13 cellular contexts compared by ENCODE assay signal in genomic region chr22:19066531-19067271, GRCh38. TPM values are rescaled to one million over a fixed set of nuclear protein-coding genes. Genes with fewer than 3 reads are reported as not detected.
DNase-seq lines count a peak whose midpoint lies in the region; ATAC-seq and TF ChIP-seq lines count a peak whose summit lies in the region.
"Had no signal": no experiment of that assay in that cellular context is flagged by ENCODE, and none has a peak within 500 bp of the region (broad histone marks: within the 10 kb centered on the region; RNA-seq: fewer than 3 reads in every experiment).

No MANE protein-coding gene starts in this region.

- intact Hi-C loops in psoas muscle (cut with DNase I) = loop anchor here in 1 of 2 donors (5.0 to 10.0 kb wide), 2 partner anchors 36 to 52 kb away; no protein-coding TSS in a partner anchor

- H3K9me3 ChIP-seq in psoas muscle = no peaks in the 10 kb centered on the region

- no peak for TF ChIP-seq CTCF in psoas muscle (IDR thresholded peaks at IDR 0.05)

- peaks cover 0 to 94% of the 10 kb centered on the region in 2 donors for H3K36me3 ChIP-seq in psoas muscle (ENCODE audit: insufficient read depth in 1 of 2, low read depth in 1 of 2)

- DNase-seq in GM04503 (ENCODE audit: low read depth) = peak; percentile 34
- peak; percentile 34 for DNase-seq in fibroblast of peridontal ligament (ENCODE audit: extremely low read depth)
- DNase-seq in psoas muscle = peak; percentile 42 to 72
- no peak for DNase-seq in activated effector memory CD4-positive, alpha-beta T cell treated with anti-CD3 and anti-CD28 coated beads, Interleukin-2, amount 50 U/mL, for 16 hours
- no peak for DNase-seq in NOMO-1 treated with DMSO at 0.1 percent for 48 hours (lab: John Stamatoyannopoulos, UW; ENCODE audit: unreplicated experiment)
- no peak for DNase-seq in SK-N-DZ (ENCODE audit: low spot score)
- DNase-seq: activated T-cell treated with anti-CD3 and anti-CD28 coated beads, Interleukin-2, amount 50 U/mL, for 24 hours; Calu3; mesendoderm; SHP77; stimulated activated CD4-positive, alpha-beta T cell treated with anti-CD3 and anti-CD28 coated beads, Interleukin-4, amount 100 ng/mL, for 4 hours had no signal

- 90 to 96% (median 93%) methylated on average over 11 of the region's 11 CpGs for WGBS in psoas muscle, 3 donors

- ATAC-seq in SK-N-SH treated with all-trans-retinoic acid at 6 μM for 48 hours (peak; percentile 98), psoas muscle (peak; percentile 84 to 93 (median 90)), HG02970 (IDR thresholded peaks at IDR 0.05; ENCODE audit: low FRiP score, unreplicated experiment) (no peak)

- no peak overlapping the region for H3K4me3 ChIP-seq in psoas muscle

- H3K4me1 ChIP-seq in psoas muscle = peaks cover 13% of the 10 kb centered on the region

- peak overlapping the region; percentile 60 for H3K27ac ChIP-seq in psoas muscle

- no peaks in the 10 kb centered on the region for H3K27me3 ChIP-seq in psoas muscle (ENCODE audit: insufficient read depth in 3 of 3, low read length in 2 of 3)

TF ChIP-seq in SK-N-SH treated with all-trans-retinoic acid at 6 μM for 48 hours, 23 proteins besides CTCF, POLR2A, EP300 and RAD21:
- TF ChIP-seq CREB5 (CRISPR knock-in tag; IDR thresholded peaks at IDR 0.05; ENCODE audit: low read depth) = no peak
- TF ChIP-seq, protein P1, sequence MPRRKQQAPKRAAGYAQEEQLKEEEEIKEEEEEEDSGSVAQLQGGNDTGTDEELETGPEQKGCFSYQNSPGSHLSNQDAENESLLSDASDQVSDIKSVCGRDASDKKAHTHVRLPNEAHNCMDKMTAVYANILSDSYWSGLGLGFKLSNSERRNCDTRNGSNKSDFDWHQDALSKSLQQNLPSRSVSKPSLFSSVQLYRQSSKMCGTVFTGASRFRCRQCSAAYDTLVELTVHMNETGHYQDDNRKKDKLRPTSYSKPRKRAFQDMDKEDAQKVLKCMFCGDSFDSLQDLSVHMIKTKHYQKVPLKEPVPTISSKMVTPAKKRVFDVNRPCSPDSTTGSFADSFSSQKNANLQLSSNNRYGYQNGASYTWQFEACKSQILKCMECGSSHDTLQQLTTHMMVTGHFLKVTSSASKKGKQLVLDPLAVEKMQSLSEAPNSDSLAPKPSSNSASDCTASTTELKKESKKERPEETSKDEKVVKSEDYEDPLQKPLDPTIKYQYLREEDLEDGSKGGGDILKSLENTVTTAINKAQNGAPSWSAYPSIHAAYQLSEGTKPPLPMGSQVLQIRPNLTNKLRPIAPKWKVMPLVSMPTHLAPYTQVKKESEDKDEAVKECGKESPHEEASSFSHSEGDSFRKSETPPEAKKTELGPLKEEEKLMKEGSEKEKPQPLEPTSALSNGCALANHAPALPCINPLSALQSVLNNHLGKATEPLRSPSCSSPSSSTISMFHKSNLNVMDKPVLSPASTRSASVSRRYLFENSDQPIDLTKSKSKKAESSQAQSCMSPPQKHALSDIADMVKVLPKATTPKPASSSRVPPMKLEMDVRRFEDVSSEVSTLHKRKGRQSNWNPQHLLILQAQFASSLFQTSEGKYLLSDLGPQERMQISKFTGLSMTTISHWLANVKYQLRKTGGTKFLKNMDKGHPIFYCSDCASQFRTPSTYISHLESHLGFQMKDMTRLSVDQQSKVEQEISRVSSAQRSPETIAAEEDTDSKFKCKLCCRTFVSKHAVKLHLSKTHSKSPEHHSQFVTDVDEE (CRISPR knock-in tag; IDR thresholded peaks at IDR 0.05) = no peak
- TF ChIP-seq ZNF70 (CRISPR knock-in tag; IDR thresholded peaks at IDR 0.05) = no peak
- TF ChIP-seq, protein P2, sequence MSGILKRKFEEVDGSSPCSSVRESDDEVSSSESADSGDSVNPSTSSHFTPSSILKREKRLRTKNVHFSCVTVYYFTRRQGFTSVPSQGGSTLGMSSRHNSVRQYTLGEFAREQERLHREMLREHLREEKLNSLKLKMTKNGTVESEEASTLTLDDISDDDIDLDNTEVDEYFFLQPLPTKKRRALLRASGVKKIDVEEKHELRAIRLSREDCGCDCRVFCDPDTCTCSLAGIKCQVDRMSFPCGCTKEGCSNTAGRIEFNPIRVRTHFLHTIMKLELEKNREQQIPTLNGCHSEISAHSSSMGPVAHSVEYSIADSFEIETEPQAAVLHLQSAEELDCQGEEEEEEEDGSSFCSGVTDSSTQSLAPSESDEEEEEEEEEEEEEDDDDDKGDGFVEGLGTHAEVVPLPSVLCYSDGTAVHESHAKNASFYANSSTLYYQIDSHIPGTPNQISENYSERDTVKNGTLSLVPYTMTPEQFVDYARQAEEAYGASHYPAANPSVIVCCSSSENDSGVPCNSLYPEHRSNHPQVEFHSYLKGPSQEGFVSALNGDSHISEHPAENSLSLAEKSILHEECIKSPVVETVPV (CRISPR knock-in tag; IDR thresholded peaks at IDR 0.05) = no peak
- no peak for TF ChIP-seq GLIS3 (CRISPR knock-in tag; IDR thresholded peaks at IDR 0.05)
- TF ChIP-seq ZFP30 (CRISPR knock-in tag; IDR thresholded peaks at IDR 0.05) = no peak
- TF ChIP-seq ZC3H10 (CRISPR knock-in tag; IDR thresholded peaks at IDR 0.05) = no peak
- no peak for TF ChIP-seq ISL1 (CRISPR knock-in tag; IDR thresholded peaks at IDR 0.05)
- TF ChIP-seq ARNTL (CRISPR knock-in tag; IDR thresholded peaks at IDR 0.05; ENCODE audit: borderline replicate concordance, low read depth) = no peak
- TF ChIP-seq ZFP3 (CRISPR knock-in tag; IDR thresholded peaks at IDR 0.05) = no peak
- no peak for TF ChIP-seq TCF4 (CRISPR knock-in tag; IDR thresholded peaks at IDR 0.05; ENCODE audit: borderline replicate concordance)
- TF ChIP-seq, protein P3, sequence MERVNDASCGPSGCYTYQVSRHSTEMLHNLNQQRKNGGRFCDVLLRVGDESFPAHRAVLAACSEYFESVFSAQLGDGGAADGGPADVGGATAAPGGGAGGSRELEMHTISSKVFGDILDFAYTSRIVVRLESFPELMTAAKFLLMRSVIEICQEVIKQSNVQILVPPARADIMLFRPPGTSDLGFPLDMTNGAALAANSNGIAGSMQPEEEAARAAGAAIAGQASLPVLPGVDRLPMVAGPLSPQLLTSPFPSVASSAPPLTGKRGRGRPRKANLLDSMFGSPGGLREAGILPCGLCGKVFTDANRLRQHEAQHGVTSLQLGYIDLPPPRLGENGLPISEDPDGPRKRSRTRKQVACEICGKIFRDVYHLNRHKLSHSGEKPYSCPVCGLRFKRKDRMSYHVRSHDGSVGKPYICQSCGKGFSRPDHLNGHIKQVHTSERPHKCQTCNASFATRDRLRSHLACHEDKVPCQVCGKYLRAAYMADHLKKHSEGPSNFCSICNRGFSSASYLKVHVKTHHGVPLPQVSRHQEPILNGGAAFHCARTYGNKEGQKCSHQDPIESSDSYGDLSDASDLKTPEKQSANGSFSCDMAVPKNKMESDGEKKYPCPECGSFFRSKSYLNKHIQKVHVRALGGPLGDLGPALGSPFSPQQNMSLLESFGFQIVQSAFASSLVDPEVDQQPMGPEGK (CRISPR knock-in tag; IDR thresholded peaks at IDR 0.05; ENCODE audit: borderline replicate concordance) = no peak
- no peak for TF ChIP-seq CSDC2 (CRISPR knock-in tag; IDR thresholded peaks at IDR 0.05)
- TF ChIP-seq OSR1 (CRISPR knock-in tag; IDR thresholded peaks at IDR 0.05) = no peak
- no peak for TF ChIP-seq ESRRG (CRISPR knock-in tag; IDR thresholded peaks at IDR 0.05)
- TF ChIP-seq TOX (CRISPR knock-in tag; IDR thresholded peaks at IDR 0.05; ENCODE audit: borderline replicate concordance) = no peak

RNA-seq across cellular contexts. Expression of gene DGCR2, which starts 55.5 kb away (rescaled TPM):
- total RNA-seq in psoas muscle = 10 to 100 TPM; 13.1 to 27.6 (median 25.9) TPM
- 10 to 100 TPM; 13.2 to 24.5 (median 15.0) TPM for polyA plus RNA-seq in psoas muscle
- polyA plus RNA-seq in SK-N-DZ (2014; cell fraction: cytosol; rRNA removed) = 45.5 and 48.0 TPM in 2 replicates
- polyA plus RNA-seq in SK-N-DZ (2014; cell fraction: nucleus; rRNA removed) = 33.5 and 34.4 TPM in 2 replicates

Comparison
In these comparisons a context has a peak if more than half of its experiments do, and no peak if none do; other contexts are left out.
1. DNase-seq: peak in GM04503 (single experiment), fibroblast of peridontal ligament (single experiment) and psoas muscle (2 of 2); none in activated effector memory CD4-positive, alpha-beta T cell treated with anti-CD3 and anti-CD28 coated beads, Interleukin-2, amount 50 U/mL, for 16 hours (single experiment), NOMO-1 treated with DMSO at 0.1 percent for 48 hours (single experiment) and SK-N-DZ (single experiment).